15 cellular contexts compared by ENCODE assay signal in genomic region chr2:69090008-69090407, GRCh38.
"Had no signal": no experiment of that assay in that cellular context is flagged by ENCODE, and none has a peak within 500 bp of the region (broad histone marks: within the 10 kb centered on the region; RNA-seq: fewer than 3 reads in every experiment).

No MANE protein-coding gene starts in this region.

- H3K4me3 ChIP-seq: esophagus muscularis mucosa, mucosa of descending colon, SK-N-MC, tibial nerve had no signal

- FAIRE-seq: small intestine had no signal

- H3K9me3 Mint-ChIP-seq: activated B cell treated with CpG ODN at 0.5 μM for 24 hours; activated T-helper 2 cell treated with anti-CD3 and anti-CD28 coated beads, Interferon-gamma antibody, Interleukin-2, Interleukin-4, amounts not matched to agents 10 μg/mL and 5 μg/mL and 100 μg/mL, durations not matched to agents 14 hours and 24 hours and 36 hours; natural killer cell treated with Interleukin-12 subunit alpha and Interleukin-12 subunit beta and Interleukin-15 and Interleukin-18, amount 100 ng/mL, for 72 hours had no signal

- H3K27ac Mint-ChIP-seq: activated B cell treated with CpG ODN at 0.5 μM for 24 hours; activated naive CD8-positive, alpha-beta T cell; activated T-helper 2 cell treated with anti-CD3 and anti-CD28 coated beads, Interferon-gamma antibody, Interleukin-2, Interleukin-4, amounts not matched to agents 10 μg/mL and 5 μg/mL and 100 μg/mL, durations not matched to agents 14 hours and 24 hours and 36 hours; natural killer cell treated with Interleukin-12 subunit alpha and Interleukin-12 subunit beta and Interleukin-15 and Interleukin-18, amount 100 ng/mL, for 72 hours had no signal

- ATAC-seq: mucosa of descending colon; natural killer cell treated with Interleukin-12 subunit alpha and Interleukin-12 subunit beta and Interleukin-15 and Interleukin-18, amount 100 ng/mL, for 72 hours had no signal

- H3K4me1 Mint-ChIP-seq: activated B cell treated with CpG ODN at 0.5 μM for 24 hours had no signal

- DNase-seq: activated B cell treated with CpG ODN at 0.5 μM for 24 hours; activated CD4-positive, alpha-beta T cell treated with anti-CD3 and anti-CD28 coated beads, Interleukin-2, amount 50 U/mL, for 1 hour; activated T-cell treated with anti-CD3 and anti-CD28 coated beads for 4 hours; glutamatergic neuron; mammary epithelial cell; mucosa of descending colon; occipital lobe; small intestine; T-helper 1 cell had no signal

- H3K36me3 Mint-ChIP-seq: activated naive CD8-positive, alpha-beta T cell; natural killer cell treated with Interleukin-12 subunit alpha and Interleukin-12 subunit beta and Interleukin-15 and Interleukin-18, amount 100 ng/mL, for 72 hours had no signal

- H3K27ac ChIP-seq: SK-N-MC had no signal

- H3K4me3 Mint-ChIP-seq: activated B cell treated with CpG ODN at 0.5 μM for 24 hours; activated naive CD8-positive, alpha-beta T cell; natural killer cell treated with Interleukin-12 subunit alpha and Interleukin-12 subunit beta and Interleukin-15 and Interleukin-18, amount 100 ng/mL, for 72 hours had no signal

- H3K9me3 ChIP-seq: esophagus muscularis mucosa, mucosa of descending colon, tibial nerve had no signal

- H3K27me3 ChIP-seq: esophagus muscularis mucosa, tibial nerve had no signal
